ENCODE assay signal across 12 cellular contexts in the genomic region with DNA sequence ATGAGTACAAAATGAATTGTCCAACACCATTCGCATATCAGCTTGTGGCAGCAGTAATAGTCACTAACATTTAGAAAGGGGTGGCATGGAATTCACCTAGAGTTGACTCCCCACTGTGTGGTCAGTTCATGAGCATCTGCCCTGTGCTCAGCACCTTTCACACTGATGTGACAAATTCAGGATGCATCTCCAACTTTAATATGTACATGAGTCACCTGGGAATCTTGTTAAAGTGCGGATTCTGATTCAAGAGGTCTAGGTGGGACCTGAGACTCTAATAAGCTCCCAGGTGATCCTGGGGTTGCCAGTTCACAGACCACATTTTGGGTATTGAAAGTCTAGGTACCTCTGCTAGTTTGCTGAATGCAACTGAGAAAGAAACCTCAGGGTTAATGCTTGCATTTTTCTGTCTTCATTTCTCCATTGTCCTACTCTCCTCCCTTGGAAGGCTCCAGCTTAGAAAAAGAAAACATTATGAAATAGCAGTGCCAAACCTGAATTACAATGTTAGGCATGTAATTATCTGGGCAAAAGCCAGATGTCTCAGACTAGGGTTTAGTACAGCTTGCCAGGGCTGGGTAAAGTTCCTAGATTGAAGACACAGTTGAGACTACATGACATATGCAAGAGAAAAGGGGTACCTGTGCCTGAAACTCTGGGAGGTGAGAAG. TPM values are rescaled to one million over a fixed set of nuclear protein-coding genes. Genes with fewer than 3 reads are reported as not detected.
DNase-seq lines count a peak whose midpoint lies in the region; ATAC-seq, FAIRE-seq and TF ChIP-seq lines count a peak whose summit lies in the region.
"Had no signal": no experiment of that assay in that cellular context is flagged by ENCODE, and none has a peak within 500 bp of the region (broad histone marks: within the 10 kb centered on the region; RNA-seq: fewer than 3 reads in every experiment).

No MANE protein-coding gene starts in this region.

- H3K27ac ChIP-seq in MM.1S (ENCODE audit: low read length) = no peak overlapping the region
- peak overlapping the region; percentile 18 for H3K27ac ChIP-seq in mammary epithelial cell (ENCODE audit: insufficient read depth, low read depth, low read length)
- H3K27ac ChIP-seq in kidney (ENCODE audit: low read depth in 2 of 2, low read length in 2 of 2) = no peak overlapping the region
- H3K27ac ChIP-seq: SJSA1 had no signal

- peaks cover 41% of the 10 kb centered on the region for H3K4me1 ChIP-seq in MM.1S (ENCODE audit: low read length)
- H3K4me1 ChIP-seq in mammary epithelial cell (ENCODE audit: insufficient read depth, low read length) = peaks cover 51% of the 10 kb centered on the region
- H3K4me1 ChIP-seq in skeletal muscle satellite cell (ENCODE audit: control insufficient read depth, insufficient read depth, low read length) = peaks cover 34% of the 10 kb centered on the region
- H3K4me1 ChIP-seq in kidney (ENCODE audit: control insufficient read depth in 1 of 2, insufficient read depth in 1 of 2, low read depth in 1 of 2, low read length in 2 of 2) = no peaks in the 10 kb centered on the region

- BruUV-seq in mammary epithelial cell (replicated peaks; lab: Mats Ljungman, UMichigan) = no TSS peak

- in situ Hi-C loops in mammary epithelial cell (cut with MboI; ENCODE audit: low sequenced_read_pairs in 2 of 2) = loop anchor here in 1 of 2 donors (10.0 kb wide), 1 partner anchor 217 kb away; no protein-coding TSS in a partner anchor

- no peaks in the 10 kb centered on the region for H3K36me3 Mint-ChIP-seq in T-helper 2 cell treated with Interferon-gamma antibody and Interleukin-4, amounts not matched to agents 5 μg/mL and 100 μg/mL, for 36 hours (ENCODE audit: low read depth)

- H3K4me2 ChIP-seq in MM.1S (ENCODE audit: low read depth, low read length) (peak overlapping the region; percentile 27; the same call in 1 of the 2 replicates), mammary epithelial cell (ENCODE audit: insufficient read depth, low read depth, low read length) (no peak overlapping the region), skeletal muscle satellite cell (ENCODE audit: low read length) (peak overlapping the region; percentile 6)

- H3K9ac ChIP-seq in MM.1S (ENCODE audit: low read length) (no peak overlapping the region), mammary epithelial cell (ENCODE audit: insufficient read depth, low read length) (no peak overlapping the region), skeletal muscle satellite cell (ENCODE audit: low read depth, low read length) (no peak overlapping the region), kidney (ENCODE audit: low read length in 2 of 2) (no peak overlapping the region)

- H3K9me3 ChIP-seq in MM.1S (replicated peaks; ENCODE audit: insufficient read depth, low read length) (no peaks in the 10 kb centered on the region), mammary epithelial cell (replicated peaks; ENCODE audit: insufficient read depth, low read length) (no peaks in the 10 kb centered on the region), skeletal muscle satellite cell (replicated peaks; ENCODE audit: low read length) (no peaks in the 10 kb centered on the region), kidney (ENCODE audit: control insufficient read depth in 1 of 2, low read length in 2 of 2) (no peaks in the 10 kb centered on the region)
- H3K9me3 ChIP-seq: SJSA1 had no signal

- H2AFZ ChIP-seq in MM.1S (ENCODE audit: low read length) (no peak overlapping the region), mammary epithelial cell (ENCODE audit: low read depth, low read length) (no peak overlapping the region)

- no peak overlapping the region for H3K4me3 ChIP-seq in MM.1S (ENCODE audit: low read length)
- H3K4me3 ChIP-seq in mammary epithelial cell (replicated peaks in 1 of 3; ENCODE audit: insufficient read depth in 1 of 3, low read depth in 2 of 3, low read length in 3 of 3) = no peak overlapping the region
- H3K4me3 ChIP-seq in skeletal muscle satellite cell (ENCODE audit: low read length) = no peak overlapping the region
- H3K4me3 ChIP-seq in kidney (ENCODE audit: low read length in 2 of 2) = no peak overlapping the region
- H3K4me3 ChIP-seq: SJSA1 had no signal

- no peak for FAIRE-seq in kidney (lab: Jason Lieb, UNC)
- FAIRE-seq: urothelium cell line had no signal

- CTCF ChIA-PET in mammary epithelial cell (lab: Charles Lee; ENCODE audit: low non-redundant PET) = no interaction called here

- TF ChIP-seq CTCF in MM.1S (IDR thresholded peaks at IDR 0.05; ENCODE audit: low read length) = no peak
- TF ChIP-seq CTCF in mammary epithelial cell (conservative IDR thresholded peaks at IDR 0.05 in 1 of 2, IDR thresholded peaks at IDR 0.05 in 1 of 2; ENCODE audit: extremely low read depth in 1 of 2, insufficient read depth in 1 of 2, low read depth in 1 of 2, low read length in 2 of 2) = no peak
- TF ChIP-seq CTCF in kidney (IDR thresholded peaks at IDR 0.05; ENCODE audit: borderline replicate concordance, extremely low read depth, insufficient read depth) = no peak

- H3K79me2 ChIP-seq in MM.1S (ENCODE audit: low read length) (no peaks in the 10 kb centered on the region), mammary epithelial cell (ENCODE audit: insufficient read depth, low read length) (no peaks in the 10 kb centered on the region)

- H3K4me3 Mint-ChIP-seq in T-helper 2 cell treated with Interferon-gamma antibody and Interleukin-4, amounts not matched to agents 5 μg/mL and 100 μg/mL, for 36 hours = peak overlapping the region; percentile 24

- H4K20me1 ChIP-seq in MM.1S (ENCODE audit: insufficient read depth, low read length) (no peaks in the 10 kb centered on the region), mammary epithelial cell (ENCODE audit: insufficient read depth, low read length) (no peaks in the 10 kb centered on the region)

- intact Hi-C loops in mammary epithelial cell (cut with micrococcal nuclease) (loop anchor here (2.0 kb wide), 2 partner anchors 51 to 61 kb away; no protein-coding TSS in a partner anchor), kidney (cut with DNase I) (no loop called here)

- no peaks in the 10 kb centered on the region for H3K9me3 Mint-ChIP-seq in T-helper 2 cell treated with Interferon-gamma antibody and Interleukin-4, amounts not matched to agents 5 μg/mL and 100 μg/mL, for 36 hours
- H3K9me3 Mint-ChIP-seq: activated naive CD4-positive, alpha-beta T cell treated with anti-CD3 and anti-CD28 coated beads, Interleukin-2, amount 50 U/mL, for 72 hours had no signal

- H3K27ac Mint-ChIP-seq in T-helper 2 cell treated with Interferon-gamma antibody and Interleukin-4, amounts not matched to agents 5 μg/mL and 100 μg/mL, for 36 hours = peak overlapping the region; percentile 68
- H3K27ac Mint-ChIP-seq: activated naive CD4-positive, alpha-beta T cell treated with anti-CD3 and anti-CD28 coated beads, Interleukin-2, amount 50 U/mL, for 72 hours had no signal

- ATAC-seq in GM18519 (IDR thresholded peaks at IDR 0.05; ENCODE audit: low FRiP score, unreplicated experiment) = no peak
- ATAC-seq: activated naive CD4-positive, alpha-beta T cell treated with anti-CD3 and anti-CD28 coated beads, Interleukin-2, amount 50 U/mL, for 72 hours had no signal

- no peaks in the 10 kb centered on the region for H3K27me3 ChIP-seq in MM.1S (replicated peaks; ENCODE audit: insufficient read depth, low read length)
- no peaks in the 10 kb centered on the region for H3K27me3 ChIP-seq in mammary epithelial cell (ENCODE audit: insufficient read depth, low read length)
- no peaks in the 10 kb centered on the region for H3K27me3 ChIP-seq in skeletal muscle satellite cell (ENCODE audit: control insufficient read depth, insufficient read depth, low read length)
- H3K27me3 ChIP-seq: SJSA1 had no signal

- dilution Hi-C loops in mammary epithelial cell (cut with HindIII; ENCODE audit: low sequenced_read_pairs) = no loop called here

- H3K4me1 Mint-ChIP-seq in T-helper 2 cell treated with Interferon-gamma antibody and Interleukin-4, amounts not matched to agents 5 μg/mL and 100 μg/mL, for 36 hours (ENCODE audit: low read depth) = peaks cover 40% of the 10 kb centered on the region

- no peaks in the 10 kb centered on the region for H3K27me3 Mint-ChIP-seq in T-helper 2 cell treated with Interferon-gamma antibody and Interleukin-4, amounts not matched to agents 5 μg/mL and 100 μg/mL, for 36 hours (ENCODE audit: low read depth)

- no peaks in the 10 kb centered on the region for H3K36me3 ChIP-seq in MM.1S (replicated peaks; ENCODE audit: insufficient read depth, low read length)
- no peaks in the 10 kb centered on the region for H3K36me3 ChIP-seq in mammary epithelial cell (ENCODE audit: insufficient read depth, low read length)
- no peaks in the 10 kb centered on the region for H3K36me3 ChIP-seq in skeletal muscle satellite cell (ENCODE audit: insufficient read depth, low read length)
- no peaks in the 10 kb centered on the region for H3K36me3 ChIP-seq in kidney (ENCODE audit: control insufficient read depth in 1 of 2, insufficient read depth in 2 of 2, low read length in 2 of 2)
- H3K36me3 ChIP-seq: SJSA1 had no signal

- H3K9me2 ChIP-seq in MM.1S (replicated peaks; ENCODE audit: insufficient read depth, low read length) = no peaks in the 10 kb centered on the region

- H3F3A ChIP-seq in MM.1S (ENCODE audit: insufficient read depth, low read length) = peaks cover 22% of the 10 kb centered on the region; the same call in 1 of the 2 replicates

- WGBS in mammary epithelial cell (ENCODE audit: low coverage, missing lambda C conversion rate) = 68% methylated on average over 2 of the region's 2 CpGs

- DNase-seq in T-helper 2 cell treated with Interferon-gamma antibody and Interleukin-4, amounts not matched to agents 5 μg/mL and 100 μg/mL, for 36 hours (ENCODE audit: low spot score) = no peak
- DNase-seq in T-helper 2 cell = no peak
- no peak for DNase-seq in MM.1S
- DNase-seq in mammary epithelial cell = peak; percentile 84
- DNase-seq in kidney = no peak
- no peak for DNase-seq in NOMO-1 treated with DMSO at 0.1 percent for 48 hours (lab: John Stamatoyannopoulos, UW; ENCODE audit: unreplicated experiment)

RNA-seq across cellular contexts. Expression of a gene that starts 32.7 kb away (rescaled TPM):
- total RNA-seq in mammary epithelial cell (1,000 to 10,000 TPM; 1,481 to 1,998 TPM), kidney (2,421 TPM)
- polyA plus RNA-seq in mammary epithelial cell (2,487 TPM), kidney (ENCODE audit: insufficient read depth, low read depth, low replicate concordance) (3,432 TPM)
- 1,100 TPM for polyA minus RNA-seq in mammary epithelial cell
- total RNA-seq in skeletal muscle satellite cell (2012; rRNA removed) = 6,299 and 7,116 TPM in 2 replicates

RNA-seq across cellular contexts. Expression of a gene that starts 36.8 kb away (rescaled TPM):
- total RNA-seq in mammary epithelial cell = not detected
- polyA plus RNA-seq in mammary epithelial cell = not detected
- not detected for polyA minus RNA-seq in mammary epithelial cell
- total RNA-seq in skeletal muscle satellite cell (2012; rRNA removed) = under 0.01 TPM in 2 replicates
- not detected for total RNA-seq in kidney
- not detected for polyA plus RNA-seq in kidney (ENCODE audit: insufficient read depth, low read depth, low replicate concordance)
- total RNA-seq: HT1080, SJSA1 had no signal
